Comparison of ENCODE assay signal across 1 cellular context in genomic region chr5:137016783-137017324, GRCh38.
TF ChIP-seq lines count a peak whose summit lies in the region.

No MANE protein-coding gene starts in this region.

TF ChIP-seq in GM23338, 12 proteins besides CTCF, POLR2A, EP300 and RAD21 (continued from another document):
- TF ChIP-seq STAT1 (IDR thresholded peaks at IDR 0.05; ENCODE audit: unreplicated experiment), result no peak
- peak; percentile 70; the same call in 1 of the 2 replicates for TF ChIP-seq ZNF114 (CRISPR knock-in tag; IDR thresholded peaks at IDR 0.05)
- no peak for TF ChIP-seq EZH2phosphoT487 (IDR thresholded peaks at IDR 0.05; ENCODE audit: unreplicated experiment)
